ENCODE assay signal across 25 cellular contexts in the genomic region with DNA sequence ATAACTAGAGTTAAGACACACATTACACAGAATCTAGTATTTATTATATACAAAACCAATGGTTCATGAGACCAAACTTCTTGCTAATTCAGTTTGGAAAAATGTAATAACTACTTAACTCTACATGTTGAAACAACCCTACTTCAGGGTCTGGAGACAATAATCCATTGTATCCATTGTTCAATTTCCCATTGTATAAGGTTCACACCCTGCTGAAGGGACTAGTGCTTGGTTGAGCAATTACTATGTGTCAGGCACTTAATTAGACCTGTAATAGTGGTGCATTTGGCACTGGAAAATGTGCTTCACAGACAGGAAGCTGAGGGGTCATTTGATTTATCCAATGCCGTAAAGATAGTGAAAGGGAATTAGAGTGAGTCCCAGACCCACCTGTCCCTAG.
"Had no signal": no experiment of that assay in that cellular context is flagged by ENCODE, and none has a peak within 500 bp of the region (broad histone marks: within the 10 kb centered on the region; RNA-seq: fewer than 3 reads in every experiment).

No MANE protein-coding gene starts in this region.

- ATAC-seq: activated CD8-positive, alpha-beta T cell treated with anti-CD3 and anti-CD28 coated beads, Interleukin-2, amount 10 ng/mL, durations not matched to agents 7 days and 5 days; PC-3; SK-N-SH treated with all-trans-retinoic acid at 6 μM for 48 hours; WTC11 had no signal

- H3K27ac ChIP-seq: adrenal gland, SJSA1 had no signal

- H3K9me3 ChIP-seq: adrenal gland, SJSA1 had no signal

- H3K4me3 ChIP-seq: adrenal gland, SJSA1 had no signal

- DNase-seq: activated CD4-positive, alpha-beta T cell treated with anti-CD3 and anti-CD28 coated beads for 48 hours; activated CD4-positive, alpha-beta T cell treated with anti-CD3 and anti-CD28 coated beads, Interleukin-2, amount 50 U/mL, for 4 hours; activated CD4-positive, CD25-positive, alpha-beta regulatory T cell treated with anti-CD3 and anti-CD28 coated beads, Interleukin-2, amount 50 U/mL, for 72 hours; activated CD8-positive, alpha-beta memory T cell treated with anti-CD3 and anti-CD28 coated beads, Interleukin-2, amount 50 U/mL, for 48 hours; activated CD8-positive, alpha-beta T cell treated with anti-CD3 and anti-CD28 coated beads, Interleukin-2, amount 10 ng/mL, durations not matched to agents 7 days and 5 days; activated naive CD4-positive, alpha-beta T cell treated with anti-CD3 and anti-CD28 coated beads, Interleukin-2, amount 50 U/mL, for 16 hours; activated naive CD8-positive, alpha-beta T cell treated with anti-CD3 and anti-CD28 coated beads, Interleukin-2, amount 10 ng/mL, durations not matched to agents 7 days and 5 days; activated T-cell treated with anti-CD3 and anti-CD28 coated beads, Interleukin-2, amount 50 U/mL, for 1 hour; adrenal gland; anterior cingulate cortex; KG1; NCI-H1092; NCI-H1417; NCI-H1930; NCI-H2171 treated with DMSO at 0.1 percent for 48 hours; NCI-H226; NCI-H510A; NCI-H526 treated with DMSO at 0.1 percent for 48 hours; NK-92 treated with Interleukin-12 subunit alpha and Interleukin-12 subunit beta, amount 100 ng/mL, for 24 hours; PC-3; SHP77; SW 1271 had no signal

- H3K4me1 ChIP-seq: adrenal gland, SJSA1 had no signal

- H3K36me3 ChIP-seq: adrenal gland, SJSA1 had no signal

- H3K27me3 ChIP-seq: adrenal gland, SJSA1 had no signal
